ENCODE assay signal across 25 cellular contexts in the genomic region with DNA sequence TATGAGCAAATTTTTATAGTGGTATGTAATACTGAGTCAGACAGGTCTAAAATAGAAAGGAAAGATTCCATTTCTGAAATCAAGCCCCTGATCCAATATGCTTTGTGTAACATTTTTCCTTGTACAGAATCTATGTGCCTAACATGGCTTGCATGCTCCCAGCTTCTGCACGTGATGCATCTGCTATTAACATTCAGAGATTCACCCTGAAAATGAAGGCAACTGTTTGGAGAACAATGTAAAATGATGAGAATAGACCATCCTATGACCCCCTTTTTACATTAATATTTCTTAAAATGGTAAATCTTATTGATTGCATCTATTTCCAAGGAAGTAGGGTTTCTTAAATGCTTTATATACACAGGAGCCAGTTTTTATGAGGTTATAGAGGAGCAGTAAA.
DNase-seq lines count a peak whose midpoint lies in the region; ATAC-seq, FAIRE-seq and TF ChIP-seq lines count a peak whose summit lies in the region.
"Had no signal": no experiment of that assay in that cellular context is flagged by ENCODE, and none has a peak within 500 bp of the region (broad histone marks: within the 10 kb centered on the region; RNA-seq: fewer than 3 reads in every experiment).

No MANE protein-coding gene starts in this region.

- no peak overlapping the region for H3K4me3 ChIP-seq in H1 (ENCODE audit: extremely low read depth in 1 of 4, insufficient read depth in 2 of 4, low read depth in 3 of 4, low read length in 4 of 4)
- peak overlapping the region; percentile 49 for H3K4me3 ChIP-seq in neural cell (ENCODE audit: low read length)
- H3K4me3 ChIP-seq in skeletal muscle satellite cell (ENCODE audit: low read length), result no peak overlapping the region
- no peak overlapping the region for H3K4me3 ChIP-seq in MG63
- H3K4me3 ChIP-seq: GM23248 had no signal

- no peaks in the 10 kb centered on the region for H3K36me3 ChIP-seq in H1 (ENCODE audit: control insufficient read depth in 2 of 4, insufficient read depth in 4 of 4, low read length in 3 of 4)
- H3K36me3 ChIP-seq in neural cell (ENCODE audit: insufficient read depth, low read length), result no peaks in the 10 kb centered on the region
- H3K36me3 ChIP-seq in skeletal muscle satellite cell (ENCODE audit: insufficient read depth, low read length), result no peaks in the 10 kb centered on the region
- H3K36me3 ChIP-seq in MG63, result no peaks in the 10 kb centered on the region

- H2BK120ac ChIP-seq in H1 (replicated peaks; ENCODE audit: low read depth, low read length), result peak overlapping the region; percentile 33

- H4K91ac ChIP-seq in H1 (replicated peaks; ENCODE audit: insufficient read length, low read length), result no peak overlapping the region

- no peaks in the 10 kb centered on the region for H3K79me1 ChIP-seq in H1 (ENCODE audit: low read depth, low read length)

- no peaks in the 10 kb centered on the region for H3K27me3 Mint-ChIP-seq in T-cell
- H3K27me3 Mint-ChIP-seq: CD8-positive, alpha-beta memory T cell had no signal

- CTCF ChIA-PET in H1 (lab: Charles Lee; ENCODE audit: partially characterized antibody), result no interaction called here
- CTCF ChIA-PET in T-cell (lab: Charles Lee), result no interaction called here

- WGBS in H1 (ENCODE audit: extremely low coverage in 1 of 2, insufficient coverage in 1 of 2, insufficient read length in 1 of 2, insufficient replicate concordance in 2 of 2, low coverage in 1 of 2, low lambda C conversion rate in 2 of 2, missing lambda C conversion rate in 1 of 2), 2 experiments, result 96% methylated on average over 1 of the region's 1 CpG; no CpG with 5 or more reads in 1 of the 2 experiments

- H3K9me3 ChIP-seq in H1 (ENCODE audit: insufficient read depth in 2 of 2, low read depth in 1 of 2, low read length in 1 of 2) (no peaks in the 10 kb centered on the region), neural cell (ENCODE audit: low read length) (no peaks in the 10 kb centered on the region), skeletal muscle satellite cell (replicated peaks; ENCODE audit: low read length) (no peaks in the 10 kb centered on the region), MG63 (no peaks in the 10 kb centered on the region)

- no peak overlapping the region for H2BK15ac ChIP-seq in H1 (ENCODE audit: low read length)

- H3K4me1 ChIP-seq in H1 (replicated peaks in 1 of 4; ENCODE audit: control insufficient read depth in 3 of 4, insufficient read depth in 4 of 4, low read length in 3 of 4) (peaks cover under 1 to 14% (median 5%) of the 10 kb centered on the region in 4 experiments; a peak in 3 of 7 replicates), skeletal muscle satellite cell (ENCODE audit: control insufficient read depth, insufficient read depth, low read length) (peaks cover 66% of the 10 kb centered on the region)

- H2AK5ac ChIP-seq in H1 (ENCODE audit: low read depth, low read length), result no peak overlapping the region

- H3K14ac ChIP-seq in H1 (ENCODE audit: insufficient read length), result no peak overlapping the region

- H2BK5ac ChIP-seq in H1 (ENCODE audit: low read depth, low read length), result no peak overlapping the region

- no peak overlapping the region for H4K5ac ChIP-seq in H1 (ENCODE audit: insufficient read length, low read depth, low read length)

- H4K8ac ChIP-seq in H1 (ENCODE audit: extremely low read depth, insufficient read depth, low read length), result no peak overlapping the region

- FAIRE-seq in H1 (lab: Jason Lieb, UNC), result no peak
- FAIRE-seq: GM12891, HTR-8/SVneo had no signal

- no peak for TF ChIP-seq POLR2A in H1 (IDR thresholded peaks at IDR 0.05; ENCODE audit: control extremely low read depth in 1 of 2, low read depth in 2 of 2, low read length in 2 of 2)

- TF ChIP-seq EP300 in H1 (IDR thresholded peaks at IDR 0.05; ENCODE audit: borderline replicate concordance in 1 of 2, low read depth in 2 of 2, low read length in 2 of 2) (no peak), neural cell (conservative IDR thresholded peaks at IDR 0.05; ENCODE audit: poor library complexity, severe bottlenecking) (no peak)

- ATAC-seq in T-cell (replicated peaks in 1 of 4) (no peak), HG02970 (IDR thresholded peaks at IDR 0.05; ENCODE audit: low FRiP score, unreplicated experiment) (no peak)
- ATAC-seq: Right ventricle myocardium inferior had no signal

- no peak overlapping the region for H3K4ac ChIP-seq in H1 (replicated peaks; ENCODE audit: insufficient read length, low read depth, low read length)

- H2BK12ac ChIP-seq in H1 (ENCODE audit: low read depth, low read length), result no peak overlapping the region

- no peak overlapping the region for H3K18ac ChIP-seq in H1 (ENCODE audit: extremely low read depth, low read length)

- H2BK20ac ChIP-seq in H1 (ENCODE audit: low read length), result no peak overlapping the region

- H3K27ac ChIP-seq in H1 (ENCODE audit: low read depth, low read length) (no peak overlapping the region), neural cell (ENCODE audit: low read length) (peak overlapping the region; percentile 0)
- H3K27ac ChIP-seq: C4-2B, GM23248, KMS-11 had no signal

- H3K4me2 ChIP-seq in H1 (ENCODE audit: insufficient read depth in 1 of 2, low read depth in 2 of 2, low read length in 2 of 2), result no peak overlapping the region
- H3K4me2 ChIP-seq in neural cell (ENCODE audit: low read length), result peak overlapping the region; percentile 72
- peak overlapping the region; percentile 74 for H3K4me2 ChIP-seq in skeletal muscle satellite cell (ENCODE audit: low read length)
- H3K4me2 ChIP-seq: KMS-11 had no signal

- peak; percentile 61 for DNase-seq in NCI-H526 treated with DMSO at 0.1 percent for 48 hours (lab: John Stamatoyannopoulos, UW)
- DNase-seq in H1 (ENCODE audit: low read depth in 1 of 2, low spot score in 2 of 2), result no peak
- DNase-seq in T-cell, result no peak
- no peak for DNase-seq in mucosa of gallbladder (ENCODE audit: low spot score)
- no peak for DNase-seq in MG63
- DNase-seq: AML-193; Calu3; CD8-positive, alpha-beta memory T cell; DMS153; GM23248; HCEC 1CT; NCI-H1105; NCI-H146; NCI-H2029 treated with DMSO at 0.1 percent for 48 hours; NCI-H226; NCI-H524 treated with DMSO at 0.1 percent for 48 hours; OCI-M1 had no signal

- no peaks in the 10 kb centered on the region for H3K79me2 ChIP-seq in H1 (ENCODE audit: control insufficient read depth in 1 of 2, insufficient read depth in 2 of 2, low read length in 2 of 2)
- H3K79me2 ChIP-seq in neural cell (replicated peaks; ENCODE audit: insufficient read depth, low read length), result peaks cover 78% of the 10 kb centered on the region

- TF ChIP-seq RAD21 in H1 (IDR thresholded peaks at IDR 0.05 in 1 of 2, conservative IDR thresholded peaks at IDR 0.05 in 1 of 2; ENCODE audit: low read depth in 2 of 2, low read length in 2 of 2) (no peak), neural cell (conservative IDR thresholded peaks at IDR 0.05) (no peak)

- H3K9me2 ChIP-seq in neural cell (ENCODE audit: insufficient read depth, low read length), result no peaks in the 10 kb centered on the region

- no peaks in the 10 kb centered on the region for H3K4me1 Mint-ChIP-seq in T-cell
- H3K4me1 Mint-ChIP-seq: CD8-positive, alpha-beta memory T cell had no signal

- no peak overlapping the region for H3K23ac ChIP-seq in H1 (ENCODE audit: insufficient read length)

- H3F3A ChIP-seq in neural cell (ENCODE audit: insufficient read depth, low read length, poor library complexity, severe bottlenecking), result no peaks in the 10 kb centered on the region

- H3K36me3 Mint-ChIP-seq in T-cell, result no peaks in the 10 kb centered on the region
- H3K36me3 Mint-ChIP-seq: CD8-positive, alpha-beta memory T cell had no signal

- H3K9ac ChIP-seq in H1 (replicated peaks in 1 of 4; ENCODE audit: extremely low read depth in 1 of 4, low read depth in 3 of 4, low read length in 3 of 4), result no peak overlapping the region
- H3K9ac ChIP-seq in neural cell (ENCODE audit: low read length), result peak overlapping the region; percentile 42
- no peak overlapping the region for H3K9ac ChIP-seq in skeletal muscle satellite cell (ENCODE audit: low read depth, low read length)
- H3K9ac ChIP-seq: GM23248, KMS-11 had no signal

- no peaks in the 10 kb centered on the region for H4K20me1 ChIP-seq in H1 (replicated peaks in 1 of 2; ENCODE audit: control insufficient read depth in 1 of 2, insufficient read depth in 2 of 2, low read length in 2 of 2)
- no peaks in the 10 kb centered on the region for H4K20me1 ChIP-seq in neural cell (ENCODE audit: insufficient read depth)

- H3K9me3 Mint-ChIP-seq in T-cell, result peaks cover 0 to 10% (median 0%) of the 10 kb centered on the region in 3 donors

- no peak overlapping the region for H3K27ac Mint-ChIP-seq in T-cell
- H3K27ac Mint-ChIP-seq: CD8-positive, alpha-beta memory T cell had no signal

- TF ChIP-seq CTCF in H1 (IDR thresholded peaks at IDR 0.05; ENCODE audit: control extremely low read depth in 1 of 3, insufficient read depth in 1 of 3, low read depth in 1 of 3, low read length in 3 of 3), result no peak
- no peak for TF ChIP-seq CTCF in neural cell (IDR thresholded peaks at IDR 0.05; ENCODE audit: poor library complexity, severe bottlenecking)

- POLR2A ChIA-PET in H1 (lab: Charles Lee; ENCODE audit: partially characterized antibody), result interaction anchor here (0.7 kb wide), 1 partner anchor 41 kb away, joined by 3 read pairs; no protein-coding TSS in a partner anchor
- POLR2A ChIA-PET in T-cell (lab: Charles Lee), result interaction anchor here in 1 of 2 donors (0.6 kb wide), 1 partner anchor 16 kb away, joined by 3 read pairs; no protein-coding TSS in a partner anchor

- no peak overlapping the region for H3K4me3 Mint-ChIP-seq in T-cell
- H3K4me3 Mint-ChIP-seq: CD8-positive, alpha-beta memory T cell had no signal

- no peak overlapping the region for H3K56ac ChIP-seq in H1 (replicated peaks; ENCODE audit: insufficient read length, low read depth, low read length)

- H3K27me3 ChIP-seq in H1 (replicated peaks in 1 of 4; ENCODE audit: control insufficient read depth in 3 of 4, extremely low read depth in 1 of 4, insufficient read depth in 3 of 4, low read length in 3 of 4) (no peaks in the 10 kb centered on the region), neural cell (ENCODE audit: insufficient read depth, low read depth, low read length) (no peaks in the 10 kb centered on the region), skeletal muscle satellite cell (ENCODE audit: control insufficient read depth, insufficient read depth, low read length) (no peaks in the 10 kb centered on the region), MG63 (no peaks in the 10 kb centered on the region)

- H2AFZ ChIP-seq in H1 (ENCODE audit: low read length) (no peak overlapping the region), neural cell (ENCODE audit: low read depth, low read length) (peak overlapping the region; percentile 11)
- H2AFZ ChIP-seq: GM23248 had no signal

- no peaks in the 10 kb centered on the region; the same call in 1 of the 2 replicates for H3K23me2 ChIP-seq in H1 (ENCODE audit: low read depth, low read length)

TF ChIP-seq in H1, 55 proteins besides CTCF, POLR2A, EP300 and RAD21 (continues in another document):
- no peak for TF ChIP-seq RNF2 (IDR thresholded peaks at IDR 0.05; ENCODE audit: borderline replicate concordance, low read depth, low read length, missing control alignments, poor library complexity, severe bottlenecking)
- no peak for TF ChIP-seq KDM4A (IDR thresholded peaks at IDR 0.05; ENCODE audit: low read depth, low read length, severe bottlenecking)

Comparison
In these comparisons a context has a peak if more than half of its experiments do, and no peak if none do; other contexts are left out.
1. H3K4me2 ChIP-seq: peak in neural cell (single experiment) and skeletal muscle satellite cell (single experiment); none in H1 (0 of 2).